In the genomic region with DNA sequence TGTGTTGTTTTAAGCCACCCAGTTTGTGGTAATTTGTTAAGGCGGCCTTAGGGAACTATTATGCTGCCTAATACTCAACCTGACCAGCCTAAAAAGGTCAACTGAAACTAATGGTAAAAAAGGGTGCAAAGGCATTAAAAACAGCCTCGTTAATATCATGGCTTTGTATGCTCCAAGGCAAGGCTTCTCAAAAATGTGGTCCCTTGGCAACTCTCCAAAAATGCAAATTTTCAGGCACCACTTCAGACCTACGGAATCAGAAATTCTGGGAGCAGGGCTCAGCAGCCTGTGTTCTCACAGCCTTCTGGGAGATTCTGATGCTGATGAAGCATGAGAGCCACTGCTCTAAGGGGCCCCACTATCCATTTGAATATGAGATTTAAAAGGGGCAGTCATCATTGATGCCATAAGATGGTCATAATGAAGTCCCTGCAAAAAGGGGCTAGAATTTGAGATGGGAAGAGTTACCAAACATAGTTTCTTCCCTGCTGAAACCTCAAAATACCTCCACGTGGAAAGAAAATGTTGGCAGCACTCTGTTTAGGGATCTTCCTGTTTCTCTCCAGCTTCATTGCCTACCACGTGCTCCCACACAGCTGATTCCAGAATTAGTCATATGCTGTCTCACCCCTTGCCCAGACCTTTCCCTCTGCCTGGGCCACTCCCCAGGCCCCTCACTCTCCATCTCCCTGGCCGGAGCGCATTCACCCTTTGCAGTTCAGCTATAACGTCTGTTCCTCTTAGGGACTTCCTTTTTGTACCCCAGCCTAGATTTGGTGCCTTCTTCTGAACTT, we compare ENCODE assay signal across 12 cellular contexts. TPM values are rescaled to one million over a fixed set of nuclear protein-coding genes. Genes with fewer than 3 reads are reported as not detected.
DNase-seq lines count a peak whose midpoint lies in the region; ATAC-seq and TF ChIP-seq lines count a peak whose summit lies in the region.
"Had no signal": no experiment of that assay in that cellular context is flagged by ENCODE, and none has a peak within 500 bp of the region (broad histone marks: within the 10 kb centered on the region; RNA-seq: fewer than 3 reads in every experiment).

No MANE protein-coding gene starts in this region.

- peak; percentile 55 for DNase-seq in BJ (ENCODE audit: low read depth)
- DNase-seq in M059J (ENCODE audit: low read depth): peak; percentile 85
- DNase-seq in chondrocyte (ENCODE audit: low spot score): no peak
- peak; percentile 80 for DNase-seq in mesenchymal stem cell
- no peak for DNase-seq in activated naive CD4-positive, alpha-beta T cell treated with Interleukin-2 at 50 U/mL for 16 hours
- no peak for DNase-seq in T-helper 17 cell
- DNase-seq in NCI-H2029 treated with DMSO at 0.1 percent for 48 hours (lab: John Stamatoyannopoulos, UW): no peak
- DNase-seq: activated effector memory CD4-positive, alpha-beta T cell treated with anti-CD3 and anti-CD28 coated beads, Interleukin-2, amount 50 U/mL, for 16 hours; COR-L47; NCI-H1105; T1000 had no signal

- no peak overlapping the region for H3K23ac ChIP-seq in mesenchymal stem cell (ENCODE audit: low read length in 2 of 2)

- H3K9ac ChIP-seq in mesenchymal stem cell (ENCODE audit: low read length): peak overlapping the region; percentile 41

- peak overlapping the region; percentile 9 for H2BK15ac ChIP-seq in mesenchymal stem cell (ENCODE audit: low read depth, poor library complexity, severe bottlenecking)

- H3K14ac ChIP-seq in mesenchymal stem cell (ENCODE audit: low read length in 2 of 2): no peak overlapping the region

- CTCF ChIA-PET in BJ (lab: Yijun Ruan, JAX): interaction anchor here (0.5 to 2.2 kb wide), 6 partner anchors 8 to 127 kb away, joined by 3 to 6 read pairs (median 3); partner anchors contain the start of gene ZSCAN20

- no peaks in the 10 kb centered on the region for H3K9me3 ChIP-seq in mesenchymal stem cell (ENCODE audit: control insufficient read depth, low read length)
- H3K9me3 ChIP-seq in T-helper 17 cell (ENCODE audit: control insufficient read depth, low read length, poor library complexity, severe bottlenecking): no peaks in the 10 kb centered on the region

- ATAC-seq in GM21360 (IDR thresholded peaks at IDR 0.05; ENCODE audit: unreplicated experiment) (no peak), T-helper 17 cell (no peak)

- no peak overlapping the region for H2AFZ ChIP-seq in mesenchymal stem cell (ENCODE audit: low read depth, low read length)

- H3K36me3 ChIP-seq in BJ (ENCODE audit: control insufficient read depth, insufficient read depth, low read length): no peaks in the 10 kb centered on the region
- peaks cover 0 to 9% of the 10 kb centered on the region in 2 experiments for H3K36me3 ChIP-seq in mesenchymal stem cell (ENCODE audit: control insufficient read depth in 1 of 2, insufficient read depth in 2 of 2, low read depth in 1 of 2, low read length in 2 of 2)

- peak overlapping the region; percentile 64 for H2BK120ac ChIP-seq in mesenchymal stem cell (ENCODE audit: low read depth, low read length)

- peak overlapping the region; percentile 52 to 68 for H3K18ac ChIP-seq in mesenchymal stem cell (ENCODE audit: low read depth in 1 of 2, low read length in 2 of 2)

- 48% methylated on average over 7 of the region's 8 CpGs for WGBS in mesenchymal stem cell

- H3K4me2 ChIP-seq in mesenchymal stem cell (ENCODE audit: low read length, poor library complexity, severe bottlenecking): no peak overlapping the region

- H2BK12ac ChIP-seq in mesenchymal stem cell (ENCODE audit: low read length in 2 of 2): peak overlapping the region; percentile 38 to 40

- H3K4me3 ChIP-seq in BJ (ENCODE audit: low read depth, low read length) (no peak overlapping the region), mesenchymal stem cell (ENCODE audit: insufficient read depth in 1 of 2, low read depth in 1 of 2, low read length in 2 of 2) (no peak overlapping the region)

- no peaks in the 10 kb centered on the region for H3K27me3 ChIP-seq in BJ (ENCODE audit: control insufficient read depth, insufficient read depth, low read length)
- H3K27me3 ChIP-seq in mesenchymal stem cell (ENCODE audit: control insufficient read depth in 1 of 2, insufficient read depth in 1 of 2, low read length in 2 of 2): no peaks in the 10 kb centered on the region

- H3K27ac ChIP-seq in mesenchymal stem cell (ENCODE audit: low read length, poor library complexity, severe bottlenecking): peak overlapping the region; percentile 59

- H4K91ac ChIP-seq in mesenchymal stem cell (ENCODE audit: low read length): peak overlapping the region; percentile 84

- H3K4me1 ChIP-seq in mesenchymal stem cell (ENCODE audit: control insufficient read depth, insufficient read depth, low read depth, low read length): peaks cover 11% of the 10 kb centered on the region

- H3K27me3 Mint-ChIP-seq in chondrocyte (ENCODE audit: low read depth): no peaks in the 10 kb centered on the region
- peaks cover 46% of the 10 kb centered on the region for H3K27me3 Mint-ChIP-seq in T-helper 17 cell

- no peak overlapping the region for H2BK5ac ChIP-seq in mesenchymal stem cell (ENCODE audit: low read depth, low read length, poor library complexity, severe bottlenecking)

- H3K27ac Mint-ChIP-seq in chondrocyte (ENCODE audit: unreplicated experiment) (peak overlapping the region; percentile 80), T-helper 17 cell (no peak overlapping the region)

- peak overlapping the region; percentile 35 for H2AK5ac ChIP-seq in mesenchymal stem cell (ENCODE audit: low read length, severe bottlenecking)

- H3K4me3 Mint-ChIP-seq in chondrocyte (ENCODE audit: unreplicated experiment) (no peak overlapping the region), T-helper 17 cell (no peak overlapping the region)

- TF ChIP-seq CTCF in BJ (IDR thresholded peaks at IDR 0.05; ENCODE audit: insufficient read depth, low read depth, low read length) (no peak), chondrocyte (IDR thresholded peaks at IDR 0.05) (no peak)

- peak overlapping the region; percentile 55 for H4K8ac ChIP-seq in mesenchymal stem cell (ENCODE audit: low read length)

- peak overlapping the region; percentile 24 to 76 for H3K4ac ChIP-seq in mesenchymal stem cell (ENCODE audit: low read depth in 1 of 2, low read length in 2 of 2)

- no peaks in the 10 kb centered on the region for H3K36me3 Mint-ChIP-seq in chondrocyte (ENCODE audit: low read depth)
- peaks cover 10% of the 10 kb centered on the region for H3K36me3 Mint-ChIP-seq in T-helper 17 cell (ENCODE audit: low read depth)

- H3K4me1 Mint-ChIP-seq in chondrocyte (ENCODE audit: low read depth) (peaks cover 46% of the 10 kb centered on the region), T-helper 17 cell (peaks cover 23% of the 10 kb centered on the region)

- POLR2A ChIA-PET in BJ (lab: Charles Lee): interaction anchor here (0.5 kb wide), 1 partner anchor 248 kb away, joined by 4 read pairs; no protein-coding TSS in a partner anchor

- H3K9me3 Mint-ChIP-seq in chondrocyte (ENCODE audit: low read depth): no peaks in the 10 kb centered on the region

- H3K79me1 ChIP-seq in mesenchymal stem cell (replicated peaks; ENCODE audit: low read length, poor library complexity, severe bottlenecking): peaks cover 16% of the 10 kb centered on the region

RNA-seq across cellular contexts. Expression of gene PHC2, which starts 46.7 kb away (rescaled TPM):
- polyA plus RNA-seq in BJ (2011; rRNA removed): 41.6 and 62.0 TPM in 2 replicates
- polyA minus RNA-seq in BJ (2011; rRNA and poly(A)+ RNA removed): 48.2 and 55.0 TPM in 2 replicates
- total RNA-seq in M059J (2014; rRNA removed; shearing (Covaris generic)): 106 and 128 TPM in 2 replicates
- total RNA-seq in chondrocyte (75.9 to 99.7 TPM (median 91.5 TPM) in 3 replicates), T-helper 17 cell (10 to 100 TPM; 33.0 to 37.0 TPM)
- polyA plus RNA-seq in mesenchymal stem cell (2013, experiment 1 of 2): 114 TPM
- polyA plus RNA-seq in mesenchymal stem cell (2013, experiment 2 of 2): 112 TPM

Comparison
In these comparisons a context has a peak if more than half of its experiments do, and no peak if none do; other contexts are left out.
1. DNase-seq: peak in BJ (single experiment), M059J (single experiment) and mesenchymal stem cell (single experiment); none in chondrocyte (single experiment), activated naive CD4-positive, alpha-beta T cell treated with Interleukin-2 at 50 U/mL for 16 hours (single experiment), T-helper 17 cell (0 of 3) and NCI-H2029 treated with DMSO at 0.1 percent for 48 hours (single experiment).